12 cellular contexts compared by ENCODE assay signal in the genomic region with DNA sequence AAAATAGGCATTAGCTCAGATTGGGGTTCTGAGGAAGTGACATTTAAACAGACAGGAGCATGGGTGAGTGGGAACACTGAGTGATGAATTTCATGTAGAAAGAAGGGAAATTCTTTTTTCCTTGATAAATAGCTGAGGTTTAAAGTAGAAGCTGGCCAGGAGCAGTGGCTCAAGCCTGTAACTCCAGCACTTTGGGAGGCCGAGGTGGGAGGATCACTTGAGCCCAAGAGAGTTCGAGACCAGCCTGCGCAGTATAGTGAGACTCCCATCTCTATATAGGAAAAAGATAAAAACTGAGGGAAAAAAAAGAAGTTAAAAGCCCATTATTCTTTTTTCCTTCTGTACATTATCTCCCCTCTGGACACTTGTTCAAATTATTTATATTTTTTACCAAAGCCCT. TPM values are rescaled to one million over a fixed set of nuclear protein-coding genes. Genes with fewer than 3 reads are reported as not detected.
DNase-seq lines count a peak whose midpoint lies in the region; ATAC-seq and TF ChIP-seq lines count a peak whose summit lies in the region.
"Had no signal": no experiment of that assay in that cellular context is flagged by ENCODE, and none has a peak within 500 bp of the region (broad histone marks: within the 10 kb centered on the region; RNA-seq: fewer than 3 reads in every experiment).

No MANE protein-coding gene starts in this region.

- POLR2A ChIA-PET in activated CD4-positive, alpha-beta T cell treated with anti-CD3 and anti-CD28 coated beads, Interleukin-2, amount 10 ng/mL, durations not matched to agents 7 days and 5 days (lab: Charles Lee) = no interaction called here

- no peaks in the 10 kb centered on the region for H3K27me3 ChIP-seq in RWPE2 (ENCODE audit: insufficient read depth, poor library complexity, severe bottlenecking)
- H3K27me3 ChIP-seq: foreskin keratinocyte had no signal

- intact Hi-C loops in left colon (cut with DNase I, micrococcal nuclease) = no loop called here

- H3K9me3 Mint-ChIP-seq in activated CD4-positive, alpha-beta T cell treated with anti-CD3 and anti-CD28 coated beads, Interleukin-2, amount 10 ng/mL, durations not matched to agents 7 days and 5 days = no peaks in the 10 kb centered on the region
- H3K9me3 Mint-ChIP-seq in endothelial cell (ENCODE audit: unreplicated experiment) = no peaks in the 10 kb centered on the region
- H3K9me3 Mint-ChIP-seq in stimulated activated memory B cell treated with anti-CD40 and anti-IgM and Interleukin-4, amounts not matched to agents 10 μg/mL and 1 μg/mL and 100 μg/mL, for 72 hours = no peaks in the 10 kb centered on the region

- H3K36me3 Mint-ChIP-seq in activated CD4-positive, alpha-beta T cell treated with anti-CD3 and anti-CD28 coated beads, Interleukin-2, amount 10 ng/mL, durations not matched to agents 7 days and 5 days (ENCODE audit: low read depth) = peaks cover 75% of the 10 kb centered on the region
- no peaks in the 10 kb centered on the region for H3K36me3 Mint-ChIP-seq in endothelial cell (ENCODE audit: low read depth, unreplicated experiment)
- H3K36me3 Mint-ChIP-seq in stimulated activated memory B cell treated with anti-CD40 and anti-IgM and Interleukin-4, amounts not matched to agents 10 μg/mL and 1 μg/mL and 100 μg/mL, for 72 hours = peaks cover 48% of the 10 kb centered on the region

- H3K4me1 ChIP-seq in RWPE2 (ENCODE audit: insufficient read depth, poor library complexity, severe bottlenecking) = peaks cover 57% of the 10 kb centered on the region

- H3K27ac Mint-ChIP-seq in activated CD4-positive, alpha-beta T cell treated with anti-CD3 and anti-CD28 coated beads, Interleukin-2, amount 10 ng/mL, durations not matched to agents 7 days and 5 days = peak overlapping the region; percentile 88
- H3K27ac Mint-ChIP-seq in endothelial cell (ENCODE audit: unreplicated experiment) = peak overlapping the region; percentile 64
- peak overlapping the region; percentile 58 for H3K27ac Mint-ChIP-seq in stimulated activated memory B cell treated with anti-CD40 and anti-IgM and Interleukin-4, amounts not matched to agents 10 μg/mL and 1 μg/mL and 100 μg/mL, for 72 hours

- H3K4me1 Mint-ChIP-seq in activated CD4-positive, alpha-beta T cell treated with anti-CD3 and anti-CD28 coated beads, Interleukin-2, amount 10 ng/mL, durations not matched to agents 7 days and 5 days = peaks cover 76% of the 10 kb centered on the region
- H3K4me1 Mint-ChIP-seq in endothelial cell (ENCODE audit: unreplicated experiment) = peaks cover 48% of the 10 kb centered on the region
- peaks cover 86% of the 10 kb centered on the region for H3K4me1 Mint-ChIP-seq in stimulated activated memory B cell treated with anti-CD40 and anti-IgM and Interleukin-4, amounts not matched to agents 10 μg/mL and 1 μg/mL and 100 μg/mL, for 72 hours

- peak overlapping the region; percentile 88 for H3K4me3 Mint-ChIP-seq in activated CD4-positive, alpha-beta T cell treated with anti-CD3 and anti-CD28 coated beads, Interleukin-2, amount 10 ng/mL, durations not matched to agents 7 days and 5 days
- H3K4me3 Mint-ChIP-seq in endothelial cell (ENCODE audit: unreplicated experiment) = no peak overlapping the region
- H3K4me3 Mint-ChIP-seq in stimulated activated memory B cell treated with anti-CD40 and anti-IgM and Interleukin-4, amounts not matched to agents 10 μg/mL and 1 μg/mL and 100 μg/mL, for 72 hours = peak overlapping the region; percentile 17

- peak overlapping the region; percentile 91 for H3K27ac ChIP-seq in RWPE2 (ENCODE audit: poor library complexity, severe bottlenecking)
- H3K27ac ChIP-seq: foreskin keratinocyte had no signal

- no peaks in the 10 kb centered on the region for H3K27me3 Mint-ChIP-seq in activated CD4-positive, alpha-beta T cell treated with anti-CD3 and anti-CD28 coated beads, Interleukin-2, amount 10 ng/mL, durations not matched to agents 7 days and 5 days
- H3K27me3 Mint-ChIP-seq in endothelial cell (ENCODE audit: unreplicated experiment) = peaks cover 10% of the 10 kb centered on the region
- H3K27me3 Mint-ChIP-seq in stimulated activated memory B cell treated with anti-CD40 and anti-IgM and Interleukin-4, amounts not matched to agents 10 μg/mL and 1 μg/mL and 100 μg/mL, for 72 hours = no peaks in the 10 kb centered on the region

- CTCF ChIA-PET in activated CD4-positive, alpha-beta T cell treated with anti-CD3 and anti-CD28 coated beads, Interleukin-2, amount 10 ng/mL, durations not matched to agents 7 days and 5 days (lab: Charles Lee) = interaction anchor here (1.2 to 2.3 kb wide), 3 partner anchors 20 to 43 kb away, joined by 3 to 9 read pairs (median 3); no protein-coding TSS in a partner anchor

- H3K9me3 ChIP-seq in RWPE2 (ENCODE audit: severe bottlenecking) = no peaks in the 10 kb centered on the region

- peaks cover 77% of the 10 kb centered on the region for H3K36me3 ChIP-seq in RWPE2 (ENCODE audit: low read depth)

- ATAC-seq in RWPE2 (ENCODE audit: low read depth) = no peak
- no peak for ATAC-seq in stimulated activated memory B cell treated with anti-CD40 and anti-IgM and Interleukin-4, amounts not matched to agents 10 μg/mL and 1 μg/mL and 100 μg/mL, for 72 hours
- no peak for ATAC-seq in HG02970 (IDR thresholded peaks at IDR 0.05; ENCODE audit: low FRiP score, unreplicated experiment)
- ATAC-seq in left colon = no peak
- ATAC-seq: foreskin keratinocyte had no signal

- no peak overlapping the region for H3K4me3 ChIP-seq in RWPE2 (ENCODE audit: severe bottlenecking)

- TF ChIP-seq CTCF in RWPE2 (IDR thresholded peaks at IDR 0.05; ENCODE audit: poor library complexity, severe bottlenecking) (no peak), endothelial cell (IDR thresholded peaks at IDR 0.05; ENCODE audit: unreplicated experiment) (no peak)

- no peak for DNase-seq in activated CD4-positive, alpha-beta T cell treated with anti-CD3 and anti-CD28 coated beads, Interleukin-2, amount 10 ng/mL, durations not matched to agents 7 days and 5 days
- DNase-seq in activated CD4-positive, alpha-beta T cell treated with anti-CD3 and anti-CD28 coated beads for 48 hours = no peak
- DNase-seq in RWPE2 (ENCODE audit: low spot score) = no peak
- DNase-seq in endothelial cell (ENCODE audit: low spot score) = no peak
- no peak for DNase-seq in NCI-H1436 (lab: John Stamatoyannopoulos, UW)
- DNase-seq in left colon = no peak
- DNase-seq: caudate nucleus, NCI-H1694 had no signal

RNA-seq across cellular contexts. Expression of a gene that starts 9.1 kb away (rescaled TPM):
- 100 to 1,000 TPM; 464 to 481 TPM for total RNA-seq in activated CD4-positive, alpha-beta T cell treated with anti-CD3 and anti-CD28 coated beads, Interleukin-2, amount 10 ng/mL, durations not matched to agents 7 days and 5 days
- 194 TPM for total RNA-seq in endothelial cell (ENCODE audit: unreplicated experiment)
- 100 to 1,000 TPM; 214 to 257 TPM for total RNA-seq in left colon

RNA-seq across cellular contexts. Expression of a gene that starts 28.5 kb away (rescaled TPM):
- total RNA-seq in activated CD4-positive, alpha-beta T cell treated with anti-CD3 and anti-CD28 coated beads, Interleukin-2, amount 10 ng/mL, durations not matched to agents 7 days and 5 days = not detected
- total RNA-seq in endothelial cell (ENCODE audit: unreplicated experiment) = not detected
- not detected for total RNA-seq in left colon
- total RNA-seq: foreskin keratinocyte, lower leg skin had no signal

RNA-seq across cellular contexts. Expression of a gene that starts 37.0 kb away (rescaled TPM):
- total RNA-seq in activated CD4-positive, alpha-beta T cell treated with anti-CD3 and anti-CD28 coated beads, Interleukin-2, amount 10 ng/mL, durations not matched to agents 7 days and 5 days = 1 to 10 TPM; 3.8 to 5.6 TPM
- total RNA-seq in endothelial cell (ENCODE audit: unreplicated experiment) = 3.3 TPM
- total RNA-seq in left colon = 1 to 10 TPM; 5.2 to 5.9 TPM
